Comparison of ENCODE assay signal across 1 cellular context in the genomic region with DNA sequence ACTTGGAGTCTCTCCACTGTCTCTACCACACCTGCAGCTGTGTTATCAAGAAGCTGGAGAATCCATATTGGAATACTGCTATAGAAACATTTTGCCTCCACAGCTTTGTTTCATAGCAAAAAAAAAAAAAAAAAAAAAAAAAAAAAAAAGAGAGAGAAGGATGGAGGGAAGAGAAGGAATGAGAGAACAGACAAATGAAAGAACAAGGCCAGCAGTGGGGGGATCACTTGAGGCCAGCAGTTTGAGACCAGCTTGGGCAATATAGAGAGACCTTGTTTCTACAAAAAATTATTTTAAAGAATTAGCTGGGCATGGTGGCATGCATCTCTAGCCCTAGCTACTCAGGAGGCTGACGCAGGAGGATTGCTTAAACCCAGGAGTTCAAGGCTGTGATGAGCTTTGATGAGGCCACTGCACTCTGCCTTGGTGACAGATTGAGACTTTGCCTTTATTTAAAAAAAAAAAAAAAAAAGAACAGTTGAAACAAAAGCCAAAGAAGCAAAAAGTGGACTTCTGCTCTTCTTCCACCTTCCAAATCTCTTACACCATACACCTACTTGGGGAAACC.
TF ChIP-seq lines count a peak whose summit lies in the region.

No MANE protein-coding gene starts in this region.

TF ChIP-seq in IMR-90, 13 proteins besides CTCF, POLR2A, EP300 and RAD21:
- TF ChIP-seq FOS (IDR thresholded peaks at IDR 0.05; ENCODE audit: low read depth, low read length), result no peak
- no peak for TF ChIP-seq RFX5 (IDR thresholded peaks at IDR 0.05; ENCODE audit: low read depth, low read length)
- TF ChIP-seq RCOR1 (IDR thresholded peaks at IDR 0.05; ENCODE audit: insufficient replicate concordance, low read length), result no peak
- no peak for TF ChIP-seq CEBPB (IDR thresholded peaks at IDR 0.05; ENCODE audit: low read depth, low read length)
- TF ChIP-seq, protein P1, sequence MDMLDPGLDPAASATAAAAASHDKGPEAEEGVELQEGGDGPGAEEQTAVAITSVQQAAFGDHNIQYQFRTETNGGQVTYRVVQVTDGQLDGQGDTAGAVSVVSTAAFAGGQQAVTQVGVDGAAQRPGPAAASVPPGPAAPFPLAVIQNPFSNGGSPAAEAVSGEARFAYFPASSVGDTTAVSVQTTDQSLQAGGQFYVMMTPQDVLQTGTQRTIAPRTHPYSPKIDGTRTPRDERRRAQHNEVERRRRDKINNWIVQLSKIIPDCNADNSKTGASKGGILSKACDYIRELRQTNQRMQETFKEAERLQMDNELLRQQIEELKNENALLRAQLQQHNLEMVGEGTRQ (IDR thresholded peaks at IDR 0.05; ENCODE audit: low read depth, low read length), result no peak
